In the genomic region with DNA sequence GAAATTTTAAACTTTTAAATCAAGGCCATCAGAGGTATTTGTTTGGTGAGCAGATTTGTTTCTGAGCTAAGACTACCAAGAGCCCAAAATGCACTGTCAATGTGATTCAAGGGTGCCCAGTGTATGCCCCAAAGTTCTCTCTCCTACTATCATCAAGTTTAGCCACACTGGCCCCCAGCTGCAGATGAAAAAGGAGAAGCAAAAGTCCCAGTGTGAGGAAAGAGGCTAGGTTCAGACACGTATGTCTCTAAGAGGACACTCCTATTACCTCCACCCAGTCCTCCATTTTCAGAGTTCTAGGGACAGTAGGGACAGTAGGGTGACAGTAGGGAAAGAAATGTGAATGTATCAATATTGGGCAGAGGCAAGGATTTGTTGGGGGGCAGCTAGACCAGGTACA, we compare ENCODE assay signal across 14 cellular contexts.
"Had no signal": no experiment of that assay in that cellular context is flagged by ENCODE, and none has a peak within 500 bp of the region (broad histone marks: within the 10 kb centered on the region; RNA-seq: fewer than 3 reads in every experiment).

No MANE protein-coding gene starts in this region.

- H3K4me3 Mint-ChIP-seq: endodermal cell had no signal

- H3K27ac Mint-ChIP-seq: activated naive CD4-positive, alpha-beta T cell treated with anti-CD3 and anti-CD28 coated beads, Interleukin-2, amount 50 U/mL, for 72 hours; endodermal cell had no signal

- H3K27me3 ChIP-seq: cardiac muscle cell, heart right ventricle had no signal

- DNase-seq: activated CD4-positive, alpha-beta T cell treated with anti-CD3 and anti-CD28 coated beads, Interleukin-2, amount 50 U/mL, for 48 hours; activated effector memory CD4-positive, alpha-beta T cell treated with Interleukin-2 at 50 U/mL for 16 hours; dorsolateral prefrontal cortex; endodermal cell; heart right ventricle; right cardiac atrium; stimulated activated CD4-positive, alpha-beta T cell treated with anti-CD3 and anti-CD28 coated beads, Interleukin-15, amount 100 ng/mL, for 24 hours; stimulated activated CD4-positive, alpha-beta T cell treated with anti-CD3 and anti-CD28 coated beads, Interleukin-4, amount 100 ng/mL, for 24 hours; stimulated activated naive CD8-positive, alpha-beta T cell treated with anti-CD3 and anti-CD28 coated beads, Interleukin-15, Interleukin-2, amounts not matched to agents 100 U/mL and 50 U/mL, for 24 hours; trophoblast cell had no signal

- H3K4me1 ChIP-seq: prostate gland had no signal

- H3K36me3 ChIP-seq: cardiac muscle cell, heart right ventricle, prostate gland had no signal

- H3K27ac ChIP-seq: cardiac muscle cell, dorsolateral prefrontal cortex, heart right ventricle, prostate gland, skin epidermis had no signal

- ATAC-seq: activated naive CD4-positive, alpha-beta T cell treated with anti-CD3 and anti-CD28 coated beads, Interleukin-2, amount 50 U/mL, for 72 hours; heart right ventricle; right cardiac atrium; stimulated activated naive CD8-positive, alpha-beta T cell treated with anti-CD3 and anti-CD28 coated beads, Interleukin-15, Interleukin-2, amounts not matched to agents 100 U/mL and 50 U/mL, for 24 hours had no signal

- H3K4me3 ChIP-seq: cardiac muscle cell, dorsolateral prefrontal cortex, heart right ventricle, prostate gland, skin epidermis had no signal

- H3K9me3 ChIP-seq: prostate gland had no signal
